9 cellular contexts compared by ENCODE assay signal in genomic region chr6:149716181-149716580, GRCh38. TPM values are rescaled to one million over a fixed set of nuclear protein-coding genes. Genes with fewer than 3 reads are reported as not detected.
DNase-seq lines count a peak whose midpoint lies in the region; ATAC-seq and TF ChIP-seq lines count a peak whose summit lies in the region.
"Had no signal": no experiment of that assay in that cellular context is flagged by ENCODE, and none has a peak within 500 bp of the region (broad histone marks: within the 10 kb centered on the region; RNA-seq: fewer than 3 reads in every experiment).

No MANE protein-coding gene starts in this region.

- H3K36me3 ChIP-seq in left lung = peaks cover 0 to 6% of the 10 kb centered on the region in 2 donors
- peaks cover 0 to 4% (median 0%) of the 10 kb centered on the region in 3 donors for H3K36me3 ChIP-seq in tibial artery

- peaks cover 8% of the 10 kb centered on the region for H3K36me3 Mint-ChIP-seq in activated naive CD4-positive, alpha-beta T cell treated with anti-CD3 and anti-CD28 coated beads for 36 hours (ENCODE audit: low read depth)
- H3K36me3 Mint-ChIP-seq in activated naive CD4-positive, alpha-beta T cell treated with anti-CD3 and anti-CD28 coated beads, Interleukin-2, amount 50 U/mL, for 72 hours = peaks cover 16 to 19% of the 10 kb centered on the region in 2 donors

- TF ChIP-seq CTCF in left lung (IDR thresholded peaks at IDR 0.05) = no peak
- TF ChIP-seq CTCF in tibial artery (IDR thresholded peaks at IDR 0.05) = no peak

- peak overlapping the region; percentile 84 for H3K4me3 Mint-ChIP-seq in activated naive CD4-positive, alpha-beta T cell treated with anti-CD3 and anti-CD28 coated beads for 36 hours

- CTCF ChIA-PET in activated naive CD4-positive, alpha-beta T cell treated with anti-CD3 and anti-CD28 coated beads for 36 hours (lab: Charles Lee) = interaction anchor here (1.1 to 1.3 kb wide), 2 partner anchors 14 to 29 kb away, joined by 3 to 6 read pairs; no protein-coding TSS in a partner anchor

- DNase-seq in activated naive CD4-positive, alpha-beta T cell treated with anti-CD3 and anti-CD28 coated beads for 36 hours = peak; percentile 9
- DNase-seq in activated naive CD4-positive, alpha-beta T cell (lab: John Stamatoyannopoulos, UW) = no peak
- DNase-seq in activated naive CD4-positive, alpha-beta T cell treated with anti-CD3 and anti-CD28 coated beads, Interleukin-2, amount 50 U/mL, for 72 hours (ENCODE audit: low spot score in 2 of 2) = no peak
- DNase-seq in left lung = no peak
- DNase-seq in tibial artery = no peak
- DNase-seq in NCI-H2107 (lab: John Stamatoyannopoulos, UW) = no peak
- DNase-seq: DMS153 had no signal

- H3K27ac Mint-ChIP-seq in activated naive CD4-positive, alpha-beta T cell treated with anti-CD3 and anti-CD28 coated beads for 36 hours = peak overlapping the region; percentile 94
- H3K27ac Mint-ChIP-seq in activated naive CD4-positive, alpha-beta T cell treated with anti-CD3 and anti-CD28 coated beads, Interleukin-2, amount 50 U/mL, for 72 hours = peak overlapping the region; percentile 97 to 99

- H3K4me1 Mint-ChIP-seq in activated naive CD4-positive, alpha-beta T cell treated with anti-CD3 and anti-CD28 coated beads for 36 hours (ENCODE audit: low read depth) = peaks cover 30% of the 10 kb centered on the region

- no peaks in the 10 kb centered on the region for H3K27me3 ChIP-seq in left lung
- H3K27me3 ChIP-seq in tibial artery = no peaks in the 10 kb centered on the region

- intact Hi-C loops in activated naive CD4-positive, alpha-beta T cell treated with anti-CD3 and anti-CD28 coated beads for 36 hours (cut with micrococcal nuclease) = loop anchor here (2.0 to 10.0 kb wide), 3 partner anchors 106 to 681 kb away; partner anchors contain the start of gene ZC3H12D
- intact Hi-C loops in left lung (cut with DNase I) (no loop called here), tibial artery (cut with DNase I; ENCODE audit: low total_unique reads) (loop anchor here (10.0 kb wide), 1 partner anchor 209 kb away; the partner anchor contains the start of gene RAET1G)

- H3K27me3 Mint-ChIP-seq in activated naive CD4-positive, alpha-beta T cell treated with anti-CD3 and anti-CD28 coated beads for 36 hours (ENCODE audit: low read depth) = no peaks in the 10 kb centered on the region

- no peaks in the 10 kb centered on the region for H3K9me3 Mint-ChIP-seq in activated naive CD4-positive, alpha-beta T cell treated with anti-CD3 and anti-CD28 coated beads for 36 hours
- no peaks in the 10 kb centered on the region for H3K9me3 Mint-ChIP-seq in activated naive CD4-positive, alpha-beta T cell treated with anti-CD3 and anti-CD28 coated beads, Interleukin-2, amount 50 U/mL, for 72 hours

- H3K4me3 ChIP-seq in left lung (peak overlapping the region; percentile 80 to 94), tibial artery (peak overlapping the region; percentile 87)

- H3K27ac ChIP-seq in left lung (peak overlapping the region; percentile 20 to 97), tibial artery (peak overlapping the region; percentile 97 to 99)

- ATAC-seq in activated naive CD4-positive, alpha-beta T cell treated with anti-CD3 and anti-CD28 coated beads, Interleukin-2, amount 50 U/mL, for 72 hours = no peak
- ATAC-seq in left lung = no peak
- ATAC-seq in GM18873 (IDR thresholded peaks at IDR 0.05; ENCODE audit: low FRiP score, unreplicated experiment) = no peak
- ATAC-seq in HG03432 (IDR thresholded peaks at IDR 0.05; ENCODE audit: unreplicated experiment) = no peak

- H3K9me3 ChIP-seq in left lung (no peaks in the 10 kb centered on the region), tibial artery (no peaks in the 10 kb centered on the region)

- H3K4me1 ChIP-seq in left lung = peaks cover 0 to 48% of the 10 kb centered on the region in 2 donors
- H3K4me1 ChIP-seq in tibial artery = peaks cover 0 to 33% (median 16%) of the 10 kb centered on the region in 4 donors

RNA-seq across cellular contexts. Expression of gene LATS1, which starts 1.7 kb away (rescaled TPM):
- 10 to 100 TPM; 18.1 to 19.6 TPM for total RNA-seq in activated naive CD4-positive, alpha-beta T cell treated with anti-CD3 and anti-CD28 coated beads for 36 hours
- 10 to 100 TPM; 21.9 to 29.4 TPM for total RNA-seq in activated naive CD4-positive, alpha-beta T cell treated with anti-CD3 and anti-CD28 coated beads, Interleukin-2, amount 50 U/mL, for 72 hours
- 10 to 100 TPM; 25.6 to 29.2 TPM for total RNA-seq in left lung

RNA-seq across cellular contexts. Expression of gene NUP43, which starts 30.1 kb away (rescaled TPM):
- 10 to 100 TPM; 68.1 to 71.9 TPM for total RNA-seq in activated naive CD4-positive, alpha-beta T cell treated with anti-CD3 and anti-CD28 coated beads for 36 hours
- 10 to 100 TPM; 77.1 to 98.5 TPM for total RNA-seq in activated naive CD4-positive, alpha-beta T cell treated with anti-CD3 and anti-CD28 coated beads, Interleukin-2, amount 50 U/mL, for 72 hours
- 10 to 100 TPM; 28.7 to 33.8 TPM for total RNA-seq in left lung

RNA-seq across cellular contexts. Expression of gene PCMT1, which starts 33.4 kb away (rescaled TPM):
- 10 to 100 TPM; 71.9 to 74.5 TPM for total RNA-seq in activated naive CD4-positive, alpha-beta T cell treated with anti-CD3 and anti-CD28 coated beads for 36 hours
- total RNA-seq in activated naive CD4-positive, alpha-beta T cell treated with anti-CD3 and anti-CD28 coated beads, Interleukin-2, amount 50 U/mL, for 72 hours = 10 to 100 TPM; 70.7 to 86.9 TPM
- total RNA-seq in left lung = 10 to 100 TPM; 61.8 to 83.2 TPM

Comparison
In these comparisons a context has a peak if more than half of its experiments do, and no peak if none do; other contexts are left out.
1. intact Hi-C loops: an anchor here in activated naive CD4-positive, alpha-beta T cell treated with anti-CD3 and anti-CD28 coated beads for 36 hours (2.0 to 10.0 kb wide) and tibial artery (10.0 kb wide); none called in left lung.